ENCODE assay signal across 13 cellular contexts in the genomic region with DNA sequence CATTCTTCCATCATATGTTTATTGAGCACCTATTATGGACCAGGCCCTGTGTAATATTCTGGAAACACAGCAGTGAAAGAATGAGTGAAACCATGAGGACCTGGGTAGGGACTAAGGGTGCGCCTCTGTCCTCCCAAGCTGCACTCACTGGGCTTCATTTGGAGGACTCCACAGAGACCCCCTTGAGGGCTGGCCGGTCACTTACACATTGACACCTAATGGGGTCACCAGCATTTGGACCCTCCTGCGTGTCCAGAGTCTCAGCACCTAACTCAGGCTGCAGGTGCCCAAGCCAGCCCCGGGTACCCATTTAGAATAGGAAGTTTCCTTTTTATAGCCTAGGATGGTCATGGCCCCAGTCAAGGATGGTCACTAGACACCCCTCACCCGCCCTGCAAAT.
DNase-seq lines count a peak whose midpoint lies in the region; ATAC-seq and TF ChIP-seq lines count a peak whose summit lies in the region.
"Had no signal": no experiment of that assay in that cellular context is flagged by ENCODE, and none has a peak within 500 bp of the region (broad histone marks: within the 10 kb centered on the region; RNA-seq: fewer than 3 reads in every experiment).

No MANE protein-coding gene starts in this region.

- DNase-seq in activated CD8-positive, alpha-beta memory T cell treated with anti-CD3 and anti-CD28 coated beads for 24 hours: peak; percentile 50
- no peak for DNase-seq in activated CD8-positive, alpha-beta memory T cell treated with anti-CD3 and anti-CD28 coated beads, Interleukin-2, amount 50 U/mL, for 4 hours
- peak; percentile 25 for DNase-seq in islet precursor cell
- DNase-seq in tibial artery: peak; percentile 5 to 47
- no peak for DNase-seq in EL
- DNase-seq: 8988T; Calu3; CD4-positive, alpha-beta T cell; DMS 273 treated with DMSO at 0.1 percent for 48 hours; GOT3 had no signal

- peak overlapping the region; percentile 53; the same call in 1 of the 2 replicates for H3K9ac ChIP-seq in BLaER1

- peak overlapping the region; percentile 54; the same call in 1 of the 2 replicates for H3K4me3 ChIP-seq in BLaER1
- no peak overlapping the region for H3K4me3 ChIP-seq in tibial artery
- H3K4me3 ChIP-seq: HAP-1 had no signal

- H3K27ac ChIP-seq in BLaER1 (0 out of 2 replicates have a peak overlapping the region, but pooled peaks have one; percentile 67), tibial artery (no peak overlapping the region)

- H3K4me1 ChIP-seq in BLaER1: peaks cover 59% of the 10 kb centered on the region
- H3K4me1 ChIP-seq in tibial artery: peaks cover 0 to 47% (median 33%) of the 10 kb centered on the region in 4 donors

- TF ChIP-seq CTCF in tibial artery (IDR thresholded peaks at IDR 0.05): no peak

- peaks cover 33% of the 10 kb centered on the region for H4K20me1 ChIP-seq in BLaER1

- H3K27me3 ChIP-seq in BLaER1 (peaks cover 38% of the 10 kb centered on the region), tibial artery (peaks cover 0 to 19% of the 10 kb centered on the region in 2 donors)

- intact Hi-C loops in tibial artery (cut with DNase I; ENCODE audit: low total_unique reads): loop anchor here (5.0 kb wide), 2 partner anchors 46 to 161 kb away; no protein-coding TSS in a partner anchor

- H3K4me2 ChIP-seq in BLaER1: peak overlapping the region; percentile 95

- H3K36me3 ChIP-seq in BLaER1 (0 out of 2 replicates have a peak, but pooled peaks cover under 1% of the 10 kb centered on the region), tibial artery (no peaks in the 10 kb centered on the region)
- H3K36me3 ChIP-seq: HAP-1 had no signal

- H3K9me3 ChIP-seq in BLaER1: no peaks in the 10 kb centered on the region
- H3K9me3 ChIP-seq in tibial artery: no peaks in the 10 kb centered on the region
- H3K9me3 ChIP-seq: HAP-1 had no signal

- ATAC-seq in GM19395 (IDR thresholded peaks at IDR 0.05; ENCODE audit: unreplicated experiment): no peak

Comparison
In these comparisons a context has a peak if more than half of its experiments do, and no peak if none do; other contexts are left out.
1. DNase-seq: peak in activated CD8-positive, alpha-beta memory T cell treated with anti-CD3 and anti-CD28 coated beads for 24 hours (single experiment), islet precursor cell (single experiment) and tibial artery (2 of 2); none in activated CD8-positive, alpha-beta memory T cell treated with anti-CD3 and anti-CD28 coated beads, Interleukin-2, amount 50 U/mL, for 4 hours (single experiment) and EL (single experiment).